22 cellular contexts compared by ENCODE assay signal in genomic region chr4:174096999-174097398, GRCh38.
DNase-seq lines count a peak whose midpoint lies in the region; ATAC-seq lines count a peak whose summit lies in the region.
"Had no signal": no experiment of that assay in that cellular context is flagged by ENCODE, and none has a peak within 500 bp of the region (broad histone marks: within the 10 kb centered on the region; RNA-seq: fewer than 3 reads in every experiment).

No MANE protein-coding gene starts in this region.

- H2BK5ac ChIP-seq in neuronal stem cell (ENCODE audit: low read length): no peak overlapping the region

- H3K18ac ChIP-seq in neuronal stem cell (ENCODE audit: low read length): peak overlapping the region; percentile 59

- no peak overlapping the region for H3K4me3 Mint-ChIP-seq in stimulated activated memory B cell treated with anti-CD40 and anti-IgM and Interleukin-4, amounts not matched to agents 10 μg/mL and 1 μg/mL and 100 μg/mL, for 72 hours
- no peak overlapping the region for H3K4me3 Mint-ChIP-seq in activated CD4-positive, alpha-beta memory T cell treated with anti-CD3 and anti-CD28 coated beads for 36 hours
- H3K4me3 Mint-ChIP-seq: CD14-positive monocyte; CD4-positive, alpha-beta memory T cell; CD4-positive, CD25-positive, alpha-beta regulatory T cell; CD8-positive, alpha-beta memory T cell had no signal

- H3K36me3 ChIP-seq in neuronal stem cell (replicated peaks in 1 of 2; ENCODE audit: control insufficient read depth in 2 of 2, insufficient read depth in 2 of 2, low read length in 2 of 2): no peaks in the 10 kb centered on the region
- H3K36me3 ChIP-seq: BLaER1 had no signal

- H2BK12ac ChIP-seq in neuronal stem cell (ENCODE audit: low read length): no peak overlapping the region

- no CpG with 5 or more reads among the region's 1 CpG for WGBS in neuronal stem cell (ENCODE audit: extremely low coverage in 2 of 2, insufficient read length in 2 of 2, insufficient replicate concordance in 1 of 2), 2 donors

- H2AFZ ChIP-seq in neuronal stem cell (ENCODE audit: low read length): no peak overlapping the region

- no peak overlapping the region for H2BK120ac ChIP-seq in neuronal stem cell (ENCODE audit: low read depth, low read length)

- no peak overlapping the region for H3K4ac ChIP-seq in neuronal stem cell (ENCODE audit: low read length)

- H3K14ac ChIP-seq in neuronal stem cell (ENCODE audit: low read length): no peak overlapping the region

- intact Hi-C loops in activated CD4-positive, alpha-beta memory T cell treated with anti-CD3 and anti-CD28 coated beads for 36 hours (cut with micrococcal nuclease): no loop called here

- H3K4me1 ChIP-seq in neuronal stem cell (ENCODE audit: control insufficient read depth in 2 of 2, insufficient read depth in 1 of 2, low read depth in 1 of 2, low read length in 2 of 2): no peaks in the 10 kb centered on the region
- H3K4me1 ChIP-seq: BLaER1 had no signal

- H4K91ac ChIP-seq in neuronal stem cell (ENCODE audit: low read depth, low read length, poor library complexity): no peak overlapping the region

- H3K27ac Mint-ChIP-seq in stimulated activated memory B cell treated with anti-CD40 and anti-IgM and Interleukin-4, amounts not matched to agents 10 μg/mL and 1 μg/mL and 100 μg/mL, for 72 hours: no peak overlapping the region
- no peak overlapping the region for H3K27ac Mint-ChIP-seq in activated CD4-positive, alpha-beta memory T cell treated with anti-CD3 and anti-CD28 coated beads for 36 hours
- H3K27ac Mint-ChIP-seq: CD14-positive monocyte; CD4-positive, alpha-beta memory T cell; CD4-positive, CD25-positive, alpha-beta regulatory T cell; CD8-positive, alpha-beta memory T cell had no signal

- H4K8ac ChIP-seq in neuronal stem cell (ENCODE audit: low read depth, low read length): no peak overlapping the region

- no peak for DNase-seq in neuronal stem cell (ENCODE audit: low spot score)
- DNase-seq in AML-193 (lab: John Stamatoyannopoulos, UW): no peak
- DNase-seq in activated CD4-positive, alpha-beta memory T cell treated with anti-CD3 and anti-CD28 coated beads for 36 hours: no peak
- no peak for DNase-seq in middle frontal gyrus (ENCODE audit: extremely low spot score, low spot score)
- DNase-seq: 8988T; ACHN; BE2C; C1 segment of cervical spinal cord; CD4-positive, alpha-beta memory T cell; CD4-positive, CD25-positive, alpha-beta regulatory T cell; CD8-positive, alpha-beta memory T cell; COR-L47; DMS 273 treated with DMSO at 0.1 percent for 48 hours; DMS153; DMS79; DND-41; EL; GDM1 had no signal

- H3K27ac ChIP-seq in neuronal stem cell (replicated peaks; ENCODE audit: low read length): no peak overlapping the region
- H3K27ac ChIP-seq: BLaER1 had no signal

- H3K9ac ChIP-seq in neuronal stem cell (ENCODE audit: low read depth, low read length, poor library complexity): no peak overlapping the region
- H3K9ac ChIP-seq: BLaER1 had no signal

- CTCF ChIA-PET in activated CD4-positive, alpha-beta memory T cell treated with anti-CD3 and anti-CD28 coated beads for 36 hours (lab: Charles Lee): no interaction called here

- peaks cover 2% of the 10 kb centered on the region for H3K9me3 Mint-ChIP-seq in stimulated activated memory B cell treated with anti-CD40 and anti-IgM and Interleukin-4, amounts not matched to agents 10 μg/mL and 1 μg/mL and 100 μg/mL, for 72 hours
- H3K9me3 Mint-ChIP-seq in activated CD4-positive, alpha-beta memory T cell treated with anti-CD3 and anti-CD28 coated beads for 36 hours: peaks cover 8% of the 10 kb centered on the region

- no peak overlapping the region for H3K4me3 ChIP-seq in neuronal stem cell (ENCODE audit: low read length in 2 of 2)
- H3K4me3 ChIP-seq: BLaER1, GM12878 had no signal

- no peaks in the 10 kb centered on the region for H3K79me1 ChIP-seq in neuronal stem cell (ENCODE audit: low read depth, low read length)

- H3K36me3 Mint-ChIP-seq in stimulated activated memory B cell treated with anti-CD40 and anti-IgM and Interleukin-4, amounts not matched to agents 10 μg/mL and 1 μg/mL and 100 μg/mL, for 72 hours: no peaks in the 10 kb centered on the region
- no peaks in the 10 kb centered on the region for H3K36me3 Mint-ChIP-seq in activated CD4-positive, alpha-beta memory T cell treated with anti-CD3 and anti-CD28 coated beads for 36 hours
- H3K36me3 Mint-ChIP-seq: CD14-positive monocyte; CD4-positive, alpha-beta memory T cell; CD4-positive, CD25-positive, alpha-beta regulatory T cell; CD8-positive, alpha-beta memory T cell had no signal

- H3K27me3 Mint-ChIP-seq in stimulated activated memory B cell treated with anti-CD40 and anti-IgM and Interleukin-4, amounts not matched to agents 10 μg/mL and 1 μg/mL and 100 μg/mL, for 72 hours: no peaks in the 10 kb centered on the region
- peaks cover 2% of the 10 kb centered on the region for H3K27me3 Mint-ChIP-seq in activated CD4-positive, alpha-beta memory T cell treated with anti-CD3 and anti-CD28 coated beads for 36 hours
- H3K27me3 Mint-ChIP-seq: CD4-positive, CD25-positive, alpha-beta regulatory T cell had no signal

- H3K4me2 ChIP-seq in neuronal stem cell (ENCODE audit: insufficient read depth, low read length, poor library complexity, severe bottlenecking): no peak overlapping the region
- H3K4me2 ChIP-seq: BLaER1 had no signal

- no peak overlapping the region for H3K23ac ChIP-seq in neuronal stem cell (ENCODE audit: low read depth, low read length, poor library complexity)

- no peaks in the 10 kb centered on the region for H3K4me1 Mint-ChIP-seq in stimulated activated memory B cell treated with anti-CD40 and anti-IgM and Interleukin-4, amounts not matched to agents 10 μg/mL and 1 μg/mL and 100 μg/mL, for 72 hours
- H3K4me1 Mint-ChIP-seq in activated CD4-positive, alpha-beta memory T cell treated with anti-CD3 and anti-CD28 coated beads for 36 hours (ENCODE audit: low read depth): no peaks in the 10 kb centered on the region
- H3K4me1 Mint-ChIP-seq: CD4-positive, alpha-beta memory T cell; CD4-positive, CD25-positive, alpha-beta regulatory T cell; CD8-positive, alpha-beta memory T cell had no signal

- H3K27me3 ChIP-seq in neuronal stem cell (ENCODE audit: control insufficient read depth in 3 of 3, insufficient read depth in 3 of 3, low read depth in 1 of 3, low read length in 3 of 3): no peaks in the 10 kb centered on the region
- H3K27me3 ChIP-seq: BE2C, BLaER1 had no signal

- no peak overlapping the region for H2BK15ac ChIP-seq in neuronal stem cell (ENCODE audit: low read length)

- H2AK5ac ChIP-seq in neuronal stem cell (ENCODE audit: low read depth, low read length): no peak overlapping the region

- H3K9me3 ChIP-seq in neuronal stem cell (replicated peaks in 1 of 2; ENCODE audit: control insufficient read depth in 2 of 2, insufficient read depth in 1 of 2, low read depth in 1 of 2, low read length in 2 of 2): no peaks in the 10 kb centered on the region
- H3K9me3 ChIP-seq: BE2C had no signal

- ATAC-seq in stimulated activated memory B cell treated with anti-CD40 and anti-IgM and Interleukin-4, amounts not matched to agents 10 μg/mL and 1 μg/mL and 100 μg/mL, for 72 hours: peak; percentile 27
- ATAC-seq: GM12878 had no signal

- POLR2A ChIA-PET in activated CD4-positive, alpha-beta memory T cell treated with anti-CD3 and anti-CD28 coated beads for 36 hours (lab: Charles Lee): no interaction called here
